In the genomic region with DNA sequence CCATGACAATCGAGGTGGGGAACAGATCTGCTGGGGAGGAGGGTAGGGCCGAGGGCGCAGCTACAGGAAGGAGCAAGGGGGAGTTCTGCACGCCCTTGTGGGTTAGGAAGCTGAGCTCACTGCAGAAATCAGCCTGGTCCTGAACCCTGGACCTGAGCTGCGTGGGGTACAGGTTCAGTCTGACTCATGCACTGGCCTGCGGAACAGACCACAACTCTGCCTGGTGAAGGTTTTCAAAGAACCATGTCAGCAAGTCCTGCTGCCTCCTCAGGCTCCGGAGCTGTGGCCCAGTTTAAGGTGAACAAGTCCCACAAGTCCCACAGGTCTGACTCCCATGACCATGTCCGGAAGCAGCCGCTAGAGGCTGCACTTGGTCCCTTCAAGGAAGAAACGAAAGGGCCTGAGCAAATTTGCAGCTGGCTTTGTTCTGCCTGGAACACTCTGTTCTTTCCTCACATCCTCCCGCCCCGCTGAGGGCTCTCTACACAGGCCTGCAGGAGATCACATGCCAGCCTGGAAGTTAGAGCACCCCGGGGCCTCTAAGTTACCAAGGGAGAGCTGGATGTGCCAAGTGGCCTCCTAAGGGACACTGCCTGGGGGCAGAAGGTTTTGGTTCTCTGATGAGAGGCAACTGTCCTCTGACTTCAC, we compare ENCODE assay signal across 9 cellular contexts. TPM values are rescaled to one million over a fixed set of nuclear protein-coding genes. Genes with fewer than 3 reads are reported as not detected.
A peak's percentile ranks its signal among the peaks of the same experiment; 100 is the strongest.
DNase-seq lines count a peak whose midpoint lies in the region; ATAC-seq and TF ChIP-seq lines count a peak whose summit lies in the region.
"Had no signal": no experiment of that assay in that cellular context is flagged by ENCODE, and none has a peak within 500 bp of the region (broad histone marks: within the 10 kb centered on the region; RNA-seq: fewer than 3 reads in every experiment).

No MANE protein-coding gene starts in this region.

- peak; percentile 46 to 68 (median 58) for DNase-seq in CD4-positive, alpha-beta T cell
- peak; percentile 71 for DNase-seq in NOMO-1 treated with DMSO at 0.1 percent for 48 hours (lab: John Stamatoyannopoulos, UW; ENCODE audit: unreplicated experiment)
- peak; percentile 47 for DNase-seq in activated T-cell treated with anti-CD3 and anti-CD28 coated beads for 1 hour (ENCODE audit: low read depth)
- peak; percentile 78 for DNase-seq in natural killer cell treated with Interleukin-12 subunit alpha and Interleukin-12 subunit beta and Interleukin-15 and Interleukin-18, amount 100 ng/mL, for 72 hours (ENCODE audit: low spot score)
- peak; percentile 77 to 91 for DNase-seq in stimulated activated naive CD8-positive, alpha-beta T cell treated with anti-CD3 and anti-CD28 coated beads, Interleukin-15, amount 100 ng/mL, for 72 hours

- CTCF ChIA-PET in CD4-positive, alpha-beta T cell (lab: Charles Lee), result interaction anchor here (0.6 to 3.1 kb wide), 15 partner anchors 9 to 174 kb away, joined by 3 to 29 read pairs (median 4); partner anchors contain the start of gene AKAP13

- H3K36me3 Mint-ChIP-seq in CD4-positive, alpha-beta T cell (ENCODE audit: low read depth), result no peaks in the 10 kb centered on the region
- H3K36me3 Mint-ChIP-seq in natural killer cell treated with Interleukin-12 subunit alpha and Interleukin-12 subunit beta and Interleukin-15 and Interleukin-18, amount 100 ng/mL, for 72 hours, result no peaks in the 10 kb centered on the region

- peak; percentile 71 for ATAC-seq in CD4-positive, alpha-beta T cell (ENCODE audit: poor library complexity)
- ATAC-seq in GM19324 (IDR thresholded peaks at IDR 0.05; ENCODE audit: low FRiP score, unreplicated experiment) (peak; percentile 52), HG03457 (IDR thresholded peaks at IDR 0.05; ENCODE audit: unreplicated experiment) (peak; percentile 68), esophagus mucosa (peak; percentile 95)
- ATAC-seq in natural killer cell treated with Interleukin-12 subunit alpha and Interleukin-12 subunit beta and Interleukin-15 and Interleukin-18, amount 100 ng/mL, for 72 hours, result peak; percentile 93 to 94
- ATAC-seq in stimulated activated naive CD8-positive, alpha-beta T cell treated with anti-CD3 and anti-CD28 coated beads, Interleukin-15, amount 100 ng/mL, for 72 hours, result peak; percentile 95

- no peaks in the 10 kb centered on the region for H3K27me3 ChIP-seq in CD4-positive, alpha-beta T cell (ENCODE audit: control insufficient read depth, insufficient read depth, low read length)
- H3K27me3 ChIP-seq: neutrophil had no signal

- intact Hi-C loops in CD4-positive, alpha-beta T cell (cut with DNase I, micrococcal nuclease), result loop anchor here (2.0 to 10.0 kb wide), 5 partner anchors 46 to 336 kb away; partner anchors contain the start of gene AKAP13 (in 1 of the 2)

- POLR2A ChIA-PET in CD4-positive, alpha-beta T cell (lab: Charles Lee), result interaction anchor here (0.7 to 4.6 kb wide), 9 partner anchors 13 to 359 kb away, joined by 3 to 70 read pairs (median 6); partner anchors contain the start of gene AKAP13

- TF ChIP-seq CTCF in CD4-positive, alpha-beta T cell (IDR thresholded peaks at IDR 0.05), result peak; percentile 57

- H3K27ac ChIP-seq in CD4-positive, alpha-beta T cell (ENCODE audit: low read depth, low read length), result peak overlapping the region; percentile 60
- H3K27ac ChIP-seq: neutrophil had no signal

- peaks cover 58% of the 10 kb centered on the region for H3K4me1 Mint-ChIP-seq in CD4-positive, alpha-beta T cell (ENCODE audit: low read depth)
- H3K4me1 Mint-ChIP-seq in natural killer cell treated with Interleukin-12 subunit alpha and Interleukin-12 subunit beta and Interleukin-15 and Interleukin-18, amount 100 ng/mL, for 72 hours (ENCODE audit: low read depth in 2 of 2), result peaks cover 21 to 38% of the 10 kb centered on the region in 2 donors
- H3K4me1 Mint-ChIP-seq in stimulated activated naive CD8-positive, alpha-beta T cell treated with anti-CD3 and anti-CD28 coated beads, Interleukin-15, amount 100 ng/mL, for 72 hours, result peaks cover 55% of the 10 kb centered on the region

- no peaks in the 10 kb centered on the region for H3K9me3 ChIP-seq in CD4-positive, alpha-beta T cell (ENCODE audit: control insufficient read depth, low read length)
- H3K9me3 ChIP-seq: neutrophil had no signal

- peak overlapping the region; percentile 96 for H3K4me3 Mint-ChIP-seq in CD4-positive, alpha-beta T cell
- peak overlapping the region; percentile 91 for H3K4me3 Mint-ChIP-seq in natural killer cell treated with Interleukin-12 subunit alpha and Interleukin-12 subunit beta and Interleukin-15 and Interleukin-18, amount 100 ng/mL, for 72 hours
- peak overlapping the region; percentile 87 to 94 for H3K4me3 Mint-ChIP-seq in stimulated activated naive CD8-positive, alpha-beta T cell treated with anti-CD3 and anti-CD28 coated beads, Interleukin-15, amount 100 ng/mL, for 72 hours

- peak overlapping the region; percentile 85 for H3K27ac Mint-ChIP-seq in CD4-positive, alpha-beta T cell
- H3K27ac Mint-ChIP-seq in natural killer cell treated with Interleukin-12 subunit alpha and Interleukin-12 subunit beta and Interleukin-15 and Interleukin-18, amount 100 ng/mL, for 72 hours, result peak overlapping the region; percentile 83 to 90
- peak overlapping the region; percentile 11 to 97 for H3K27ac Mint-ChIP-seq in stimulated activated naive CD8-positive, alpha-beta T cell treated with anti-CD3 and anti-CD28 coated beads, Interleukin-15, amount 100 ng/mL, for 72 hours

- H3K27me3 Mint-ChIP-seq in CD4-positive, alpha-beta T cell, result no peaks in the 10 kb centered on the region
- no peaks in the 10 kb centered on the region for H3K27me3 Mint-ChIP-seq in natural killer cell treated with Interleukin-12 subunit alpha and Interleukin-12 subunit beta and Interleukin-15 and Interleukin-18, amount 100 ng/mL, for 72 hours
- no peaks in the 10 kb centered on the region for H3K27me3 Mint-ChIP-seq in stimulated activated naive CD8-positive, alpha-beta T cell treated with anti-CD3 and anti-CD28 coated beads, Interleukin-15, amount 100 ng/mL, for 72 hours

- H3K9me3 Mint-ChIP-seq in CD4-positive, alpha-beta T cell, result no peaks in the 10 kb centered on the region
- no peaks in the 10 kb centered on the region for H3K9me3 Mint-ChIP-seq in natural killer cell treated with Interleukin-12 subunit alpha and Interleukin-12 subunit beta and Interleukin-15 and Interleukin-18, amount 100 ng/mL, for 72 hours
- peaks cover 7 to 8% of the 10 kb centered on the region in 2 donors for H3K9me3 Mint-ChIP-seq in stimulated activated naive CD8-positive, alpha-beta T cell treated with anti-CD3 and anti-CD28 coated beads, Interleukin-15, amount 100 ng/mL, for 72 hours

RNA-seq across cellular contexts. Expression of gene AKAP13, which starts 49.3 kb away (rescaled TPM):
- total RNA-seq in CD4-positive, alpha-beta T cell, result 100 to 1,000 TPM; 282 to 304 TPM
- 84.9 TPM for total RNA-seq in esophagus mucosa
- 100 to 1,000 TPM; 142 to 176 TPM for total RNA-seq in natural killer cell treated with Interleukin-12 subunit alpha and Interleukin-12 subunit beta and Interleukin-15 and Interleukin-18, amount 100 ng/mL, for 72 hours

Comparison
In these comparisons a context has a peak if more than half of its experiments do, and no peak if none do; other contexts are left out.
1. Peak in every context shown above with its lines: DNase-seq, ATAC-seq and H3K27ac ChIP-seq.